In the genomic region with DNA sequence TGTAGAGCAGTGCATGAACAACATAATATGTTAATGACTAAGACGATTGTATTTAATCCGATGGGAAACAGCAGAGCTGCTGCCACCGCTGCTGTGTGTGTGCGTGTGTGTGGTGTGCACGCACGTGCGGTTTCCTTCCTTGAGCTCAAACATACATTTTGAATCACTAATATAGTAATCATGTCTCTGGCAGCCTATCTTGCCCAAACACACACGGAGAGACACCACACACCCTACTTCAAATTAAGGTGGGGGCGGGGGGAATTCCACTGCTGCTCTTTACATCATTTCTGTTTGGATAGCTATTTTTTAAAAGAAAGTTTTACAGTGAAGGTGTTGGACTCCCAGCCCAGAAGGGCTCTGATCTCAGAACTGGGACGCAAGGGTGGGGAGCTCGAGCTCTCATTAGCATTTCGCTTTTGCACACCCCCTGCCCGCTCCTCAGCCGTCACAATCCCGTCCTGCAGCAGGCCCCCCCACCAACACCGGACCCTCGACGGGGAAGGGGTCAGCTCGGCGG, we compare ENCODE assay signal across 9 cellular contexts. TPM values are rescaled to one million over a fixed set of nuclear protein-coding genes. Genes with fewer than 3 reads are reported as not detected.
A peak's percentile ranks its signal among the peaks of the same experiment; 100 is the strongest.
DNase-seq lines count a peak whose midpoint lies in the region; ATAC-seq and TF ChIP-seq lines count a peak whose summit lies in the region.
"Had no signal": no experiment of that assay in that cellular context is flagged by ENCODE, and none has a peak within 500 bp of the region (broad histone marks: within the 10 kb centered on the region; RNA-seq: fewer than 3 reads in every experiment).

No MANE protein-coding gene starts in this region.

- TF ChIP-seq CTCF in epithelial cell of proximal tubule (conservative IDR thresholded peaks at IDR 0.05; ENCODE audit: low read depth, low read length) = no peak
- TF ChIP-seq CTCF in chondrocyte (IDR thresholded peaks at IDR 0.05) = no peak

- H3K27ac Mint-ChIP-seq in chondrocyte (ENCODE audit: unreplicated experiment) = no peak overlapping the region

- H3K36me3 Mint-ChIP-seq in chondrocyte (ENCODE audit: low read depth) = no peaks in the 10 kb centered on the region

- H3K36me3 ChIP-seq in HUES64 (ENCODE audit: insufficient read depth, low read length) = no peaks in the 10 kb centered on the region

- ATAC-seq in HG02571 (IDR thresholded peaks at IDR 0.05; ENCODE audit: unreplicated experiment) = no peak

- H3K9me3 Mint-ChIP-seq in chondrocyte (ENCODE audit: low read depth) = no peaks in the 10 kb centered on the region

- no peak overlapping the region for H3K27ac ChIP-seq in HUES64 (ENCODE audit: low read depth, low read length)

- peaks cover 21% of the 10 kb centered on the region for H3K4me1 Mint-ChIP-seq in chondrocyte (ENCODE audit: low read depth)

- H3K4me1 ChIP-seq in HUES64 (ENCODE audit: insufficient read depth, low read length) = peaks cover 37% of the 10 kb centered on the region

- peak overlapping the region; percentile 54 for H3K9ac ChIP-seq in HUES64 (ENCODE audit: low read depth, low read length)

- peaks cover 70% of the 10 kb centered on the region for H3K27me3 ChIP-seq in HUES64 (ENCODE audit: insufficient read depth, low read length)

- 48% methylated on average over 15 of the region's 20 CpGs for WGBS in HUES64

- H3K4me3 ChIP-seq in HUES64 (ENCODE audit: low read length) (peak overlapping the region; percentile 63), epithelial cell of proximal tubule (ENCODE audit: low read depth, low read length) (peak overlapping the region; percentile 23)

- peaks cover 2% of the 10 kb centered on the region for H3K27me3 Mint-ChIP-seq in chondrocyte (ENCODE audit: low read depth)

- H3K9me3 ChIP-seq in HUES64 (ENCODE audit: insufficient read depth, low read depth, low read length) = no peaks in the 10 kb centered on the region

- DNase-seq in activated CD8-positive, alpha-beta memory T cell treated with anti-CD3 and anti-CD28 coated beads for 4 hours (ENCODE audit: low read depth in 2 of 2) = peak; percentile 25 to 26
- DNase-seq in epithelial cell of proximal tubule (ENCODE audit: low read depth) (no peak), NCI-H774 (lab: John Stamatoyannopoulos, UW) (no peak), chondrocyte (ENCODE audit: low spot score) (no peak), iPS-NIHi11 (ENCODE audit: low spot score) (no peak)
- DNase-seq in stimulated activated CD4-positive, alpha-beta T cell treated with anti-CD3 and anti-CD28 coated beads, TNF-alpha, amount 100 ng/mL, for 1 hour (ENCODE audit: low read depth in 3 of 3, low spot score in 1 of 3) = peak in 2 of 3 donors; percentile 7 to 33
- DNase-seq: cortex of kidney had no signal

- H3K4me3 Mint-ChIP-seq in chondrocyte (ENCODE audit: unreplicated experiment) = no peak overlapping the region

RNA-seq across cellular contexts. Expression of a gene that starts 0.6 kb away (rescaled TPM):
- polyA plus RNA-seq in HUES64 (2013, experiment 1 of 2) = 5.6 TPM
- polyA plus RNA-seq in HUES64 (2013, experiment 2 of 2) = 4.6 TPM
- 3.3 and 3.5 TPM in 2 replicates for total RNA-seq in epithelial cell of proximal tubule
- total RNA-seq in chondrocyte = 0.22 TPM in 1 of 3 replicates, not detected in the others

RNA-seq across cellular contexts. Expression of a gene that starts 33.9 kb away (rescaled TPM):
- not detected for polyA plus RNA-seq in HUES64 (2013, experiment 1 of 2)
- polyA plus RNA-seq in HUES64 (2013, experiment 2 of 2) = not detected
- not detected in 2 replicates for total RNA-seq in epithelial cell of proximal tubule
- total RNA-seq in chondrocyte = not detected in 3 replicates

Comparison
In these comparisons a context has a peak if more than half of its experiments do, and no peak if none do; other contexts are left out.
1. DNase-seq: peak in activated CD8-positive, alpha-beta memory T cell treated with anti-CD3 and anti-CD28 coated beads for 4 hours (2 of 2) and stimulated activated CD4-positive, alpha-beta T cell treated with anti-CD3 and anti-CD28 coated beads, TNF-alpha, amount 100 ng/mL, for 1 hour (2 of 3); none in epithelial cell of proximal tubule (single experiment), NCI-H774 (single experiment), chondrocyte (single experiment) and iPS-NIHi11 (single experiment).